In genomic region chr13:99517577-99517976, GRCh38 we compare ENCODE assay signal across 20 cellular contexts. TPM values are rescaled to one million over a fixed set of nuclear protein-coding genes. Genes with fewer than 3 reads are reported as not detected.
DNase-seq lines count a peak whose midpoint lies in the region; ATAC-seq, FAIRE-seq and TF ChIP-seq lines count a peak whose summit lies in the region.
"Had no signal": no experiment of that assay in that cellular context is flagged by ENCODE, and none has a peak within 500 bp of the region (broad histone marks: within the 10 kb centered on the region; RNA-seq: fewer than 3 reads in every experiment).

No MANE protein-coding gene starts in this region.

- no peaks in the 10 kb centered on the region for H4K20me1 ChIP-seq in PC-3 (ENCODE audit: low read length)
- no peaks in the 10 kb centered on the region for H4K20me1 ChIP-seq in mammary epithelial cell (ENCODE audit: insufficient read depth, low read length)
- peaks cover 6% of the 10 kb centered on the region for H4K20me1 ChIP-seq in keratinocyte (ENCODE audit: control insufficient read depth, extremely low read depth, insufficient read depth, low read length)

- BruUV-seq in PC-3 (replicated peaks; lab: Mats Ljungman, UMichigan) (no TSS peak), mammary epithelial cell (replicated peaks; lab: Mats Ljungman, UMichigan) (no TSS peak)

- DNase-seq in PC-3: peak; percentile 53
- DNase-seq in mammary epithelial cell: peak; percentile 65
- no peak for DNase-seq in keratinocyte (ENCODE audit: low read depth, low spot score)
- no peak for DNase-seq in effector CD4-positive, alpha-beta T cell
- DNase-seq: ACHN; BE2C; C1 segment of cervical spinal cord; CD4-positive, CD25-positive, alpha-beta regulatory T cell; CD8-positive, alpha-beta memory T cell; COR-L47; DMS 273 treated with DMSO at 0.1 percent for 48 hours; DMS53; DND-41; EL; HCEC 1CT had no signal

- no peak for FAIRE-seq in keratinocyte (lab: Jason Lieb, UNC)
- FAIRE-seq: GM12878, HTR-8/SVneo had no signal

- TF ChIP-seq CTCF in PC-3 (conservative IDR thresholded peaks at IDR 0.05; ENCODE audit: low read depth, low read length) (no peak), mammary epithelial cell (conservative IDR thresholded peaks at IDR 0.05 in 1 of 2, IDR thresholded peaks at IDR 0.05 in 1 of 2; ENCODE audit: extremely low read depth in 1 of 2, insufficient read depth in 1 of 2, low read depth in 1 of 2, low read length in 2 of 2) (no peak), keratinocyte (optimal IDR thresholded peaks at IDR 0.05 in 1 of 3, IDR thresholded peaks at IDR 0.05 in 1 of 3, conservative IDR thresholded peaks at IDR 0.05 in 1 of 3; ENCODE audit: extremely low read depth in 1 of 3, insufficient read depth in 2 of 3, low read length in 3 of 3) (no peak)

- H3K9me3 ChIP-seq in PC-3 (ENCODE audit: low read length) (no peaks in the 10 kb centered on the region), mammary epithelial cell (replicated peaks; ENCODE audit: insufficient read depth, low read length) (no peaks in the 10 kb centered on the region), keratinocyte (ENCODE audit: control insufficient read depth, low read depth, low read length) (no peaks in the 10 kb centered on the region)
- H3K9me3 ChIP-seq: BE2C had no signal

- dilution Hi-C loops in mammary epithelial cell (cut with HindIII; ENCODE audit: low sequenced_read_pairs): no loop called here
- dilution Hi-C loops in keratinocyte (cut with MboI; ENCODE audit: extremely low pct_ligation_motif_present, low sequenced_read_pairs): no loop called here

- H3K79me2 ChIP-seq in PC-3 (ENCODE audit: low read length): peaks cover 42% of the 10 kb centered on the region
- peaks cover 74% of the 10 kb centered on the region for H3K79me2 ChIP-seq in mammary epithelial cell (ENCODE audit: insufficient read depth, low read length)
- H3K79me2 ChIP-seq in keratinocyte (ENCODE audit: control insufficient read depth, insufficient read depth, low read length): peaks cover 47% of the 10 kb centered on the region

- intact Hi-C loops in PC-3 (cut with micrococcal nuclease) (loop anchor here (2.0 to 10.0 kb wide), 3 partner anchors 17 to 323 kb away; partner anchors contain the start of gene TM9SF2), mammary epithelial cell (cut with micrococcal nuclease) (no loop called here)

- H3K9ac ChIP-seq in PC-3 (ENCODE audit: low read length): peak overlapping the region; percentile 41
- no peak overlapping the region for H3K9ac ChIP-seq in mammary epithelial cell (ENCODE audit: insufficient read depth, low read length)
- no peak overlapping the region for H3K9ac ChIP-seq in keratinocyte (ENCODE audit: control insufficient read depth, extremely low read depth, insufficient read depth, low read length)

- no peaks in the 10 kb centered on the region for H3K9me1 ChIP-seq in keratinocyte (ENCODE audit: control insufficient read depth, extremely low read depth, insufficient read depth, low read length)

- H3K27ac ChIP-seq in PC-3 (ENCODE audit: low read length) (peak overlapping the region; percentile 81), mammary epithelial cell (ENCODE audit: insufficient read depth, low read depth, low read length) (peak overlapping the region; percentile 81), keratinocyte (ENCODE audit: control insufficient read depth, insufficient read depth, low read length) (peak overlapping the region; percentile 25)

- H3K4me1 ChIP-seq in PC-3 (ENCODE audit: insufficient read depth, low read length): peaks cover 10% of the 10 kb centered on the region; the same call in 1 of the 2 replicates
- peaks cover 10% of the 10 kb centered on the region for H3K4me1 ChIP-seq in mammary epithelial cell (ENCODE audit: insufficient read depth, low read length)
- H3K4me1 ChIP-seq in keratinocyte (ENCODE audit: control insufficient read depth, extremely low read depth, insufficient read depth, low read length): peaks cover 2% of the 10 kb centered on the region
- H3K4me1 ChIP-seq: BE2C had no signal

- H3K36me3 ChIP-seq in PC-3 (ENCODE audit: low read depth, low read length) (peaks cover 12% of the 10 kb centered on the region), mammary epithelial cell (ENCODE audit: insufficient read depth, low read length) (peaks cover 29% of the 10 kb centered on the region), keratinocyte (ENCODE audit: control insufficient read depth in 2 of 2, extremely low read depth in 1 of 2, insufficient read depth in 2 of 2, low read length in 2 of 2) (peaks cover 3 to 9% of the 10 kb centered on the region in 2 experiments)

- WGBS in mammary epithelial cell (ENCODE audit: low coverage, missing lambda C conversion rate): 70% methylated on average over 2 of the region's 2 CpGs

- POLR2A ChIA-PET in PC-3 (lab: Charles Lee; ENCODE audit: unreplicated experiment): interaction anchor here (0.7 to 1.3 kb wide), 2 partner anchors 15 to 50 kb away, joined by 3 to 7 read pairs; no protein-coding TSS in a partner anchor

- H2AFZ ChIP-seq in PC-3 (ENCODE audit: low read length) (no peak overlapping the region), mammary epithelial cell (ENCODE audit: low read depth, low read length) (no peak overlapping the region), keratinocyte (ENCODE audit: control insufficient read depth, low read length) (no peak overlapping the region)
- H2AFZ ChIP-seq: GM23338 had no signal

- H3K27me3 ChIP-seq in PC-3 (ENCODE audit: low read length) (no peaks in the 10 kb centered on the region), mammary epithelial cell (ENCODE audit: insufficient read depth, low read length) (no peaks in the 10 kb centered on the region), keratinocyte (ENCODE audit: control insufficient read depth, extremely low read depth, insufficient read depth, low read length) (no peaks in the 10 kb centered on the region)
- H3K27me3 ChIP-seq: BE2C had no signal

- in situ Hi-C loops in mammary epithelial cell (cut with MboI; ENCODE audit: low sequenced_read_pairs in 2 of 2): loop anchor here in 1 of 2 donors (10.0 kb wide), 1 partner anchor 73 kb away; no protein-coding TSS in a partner anchor

- H3K9me2 ChIP-seq in PC-3 (replicated peaks; ENCODE audit: low read length): no peaks in the 10 kb centered on the region

- no peaks in the 10 kb centered on the region for H3F3A ChIP-seq in PC-3 (ENCODE audit: low read length, unreplicated experiment)

- ATAC-seq in PC-3 (peak; percentile 89), HG03354 (IDR thresholded peaks at IDR 0.05; ENCODE audit: poor library complexity, severe bottlenecking, unreplicated experiment) (no peak), GM21447 (IDR thresholded peaks at IDR 0.05; ENCODE audit: unreplicated experiment) (no peak)
- ATAC-seq: GM12878, GM23338 had no signal

- H3K4me2 ChIP-seq in PC-3 (ENCODE audit: low read length) (peak overlapping the region; percentile 40), mammary epithelial cell (ENCODE audit: insufficient read depth, low read depth, low read length) (peak overlapping the region; percentile 31), keratinocyte (ENCODE audit: control insufficient read depth, extremely low read depth, insufficient read depth, low read depth, low read length) (no peak overlapping the region)
- H3K4me2 ChIP-seq: GM23338 had no signal

- no peak overlapping the region for H3K4me3 ChIP-seq in PC-3 (ENCODE audit: low read length)
- no peak overlapping the region for H3K4me3 ChIP-seq in mammary epithelial cell (replicated peaks in 1 of 3; ENCODE audit: insufficient read depth in 1 of 3, low read depth in 2 of 3, low read length in 3 of 3)
- H3K4me3 ChIP-seq in keratinocyte (ENCODE audit: control insufficient read depth in 2 of 3, extremely low read depth in 1 of 3, insufficient read depth in 2 of 3, low read depth in 1 of 3, low read length in 3 of 3): no peak overlapping the region
- H3K4me3 ChIP-seq: GM12878, GM23338 had no signal

- CTCF ChIA-PET in PC-3 (lab: Charles Lee) (interaction anchor here (0.7 kb wide), 1 partner anchor 12 kb away, joined by 5 read pairs; no protein-coding TSS in a partner anchor), mammary epithelial cell (lab: Charles Lee; ENCODE audit: low non-redundant PET) (interaction anchor here (0.7 kb wide), 1 partner anchor 1405 kb away, joined by 4 read pairs; no protein-coding TSS in a partner anchor)

RNA-seq across cellular contexts. Expression of gene TM9SF2, which starts 16.3 kb away (rescaled TPM):
- total RNA-seq in PC-3 (2014; rRNA removed) (80.7 and 84.6 TPM in 2 replicates), mammary epithelial cell (100 to 1,000 TPM in 1 of 2 donors, 10 to 100 TPM in 1; 87.8 to 143 TPM)
- polyA plus RNA-seq in mammary epithelial cell (74.9 TPM), keratinocyte (96.5 to 134 TPM (median 102 TPM) in 3 replicates)
- polyA minus RNA-seq in mammary epithelial cell (80.6 TPM), keratinocyte (35.7 to 154 TPM (median 114 TPM) in 3 replicates)
- polyA plus RNA-seq in keratinocyte (2011; ENCODE audit: low read depth): 149 TPM
- polyA plus RNA-seq in keratinocyte (2011; cell fraction: cytosol; rRNA removed): 39.7 and 80.6 TPM in 2 replicates
- 141 and 213 TPM in 2 replicates for polyA plus RNA-seq in keratinocyte (2011; cell fraction: nucleus; rRNA removed)
- 62.0 and 78.9 TPM in 2 replicates for polyA plus RNA-seq in keratinocyte (2012; ENCODE audit: low replicate concordance)
- 109 TPM for polyA minus RNA-seq in keratinocyte (2011; cell fraction: cytosol; rRNA and poly(A)+ RNA removed)
- polyA minus RNA-seq in keratinocyte (2011; cell fraction: nucleus; rRNA and poly(A)+ RNA removed): 148 and 216 TPM in 2 replicates

Comparison
In these comparisons a context has a peak if more than half of its experiments do, and no peak if none do; other contexts are left out.
1. DNase-seq: peak in PC-3 (single experiment) and mammary epithelial cell (single experiment); none in keratinocyte (single experiment) and effector CD4-positive, alpha-beta T cell (single experiment).
2. H3K27ac ChIP-seq: peak in every context shown above with its lines; median percentile 81 in PC-3; 81 in mammary epithelial cell; 25 in keratinocyte.